ENCODE assay signal across 19 cellular contexts in genomic region chr13:98954313-98954712, GRCh38.
"Had no signal": no experiment of that assay in that cellular context is flagged by ENCODE, and none has a peak within 500 bp of the region (broad histone marks: within the 10 kb centered on the region; RNA-seq: fewer than 3 reads in every experiment).

No MANE protein-coding gene starts in this region.

- DNase-seq: activated CD4-positive, alpha-beta memory T cell treated with anti-CD3 and anti-CD28 coated beads for 36 hours; activated CD4-positive, alpha-beta T cell treated with anti-CD3 and anti-CD28 coated beads for 48 hours; activated effector memory CD4-positive, alpha-beta T cell treated with anti-CD3 and anti-CD28 coated beads, Interleukin-2, amount 50 U/mL, for 16 hours; activated naive CD4-positive, alpha-beta T cell treated with anti-CD3 and anti-CD28 coated beads, Interleukin-2, amount 10 ng/mL, durations not matched to agents 7 days and 5 days; activated T-cell treated with anti-CD3 and anti-CD28 coated beads, Interleukin-2, amount 50 U/mL, for 48 hours; amygdala; effector CD4-positive, alpha-beta T cell; foreskin keratinocyte; immature natural killer cell; lower lobe of right lung; naive thymus-derived CD4-positive, alpha-beta T cell; retina; stimulated activated CD4-positive, alpha-beta T cell treated with anti-CD3 and anti-CD28 coated beads, Interleukin-4, amount 100 ng/mL, for 1 hour; stimulated activated naive CD4-positive, alpha-beta T cell treated with Interleukin-2 at 50 U/mL for 16 hours; T1000; thyroid gland had no signal

- H3K4me3 ChIP-seq: lower lobe of right lung, thyroid gland had no signal

- H3K27ac Mint-ChIP-seq: activated CD4-positive, alpha-beta memory T cell treated with anti-CD3 and anti-CD28 coated beads for 36 hours; activated naive CD4-positive, alpha-beta T cell treated with anti-CD3 and anti-CD28 coated beads, Interleukin-2, amount 10 ng/mL, durations not matched to agents 7 days and 5 days; brain; dendritic cell treated with granulocyte-macrophage colony-stimulating factor and Interleukin-4, amounts not matched to agents 40 ng/mL and 50 ng/mL, for 4 days; immature natural killer cell had no signal

- ATAC-seq: foreskin keratinocyte; left lobe of liver; lower lobe of right lung; naive thymus-derived CD4-positive, alpha-beta T cell had no signal

- H3K27ac ChIP-seq: foreskin keratinocyte, lower lobe of right lung, thyroid gland had no signal

- H3K36me3 ChIP-seq: lower lobe of right lung, thyroid gland had no signal

- H3K9me3 Mint-ChIP-seq: activated CD4-positive, alpha-beta memory T cell treated with anti-CD3 and anti-CD28 coated beads for 36 hours; activated naive CD4-positive, alpha-beta T cell treated with anti-CD3 and anti-CD28 coated beads, Interleukin-2, amount 10 ng/mL, durations not matched to agents 7 days and 5 days; brain; dendritic cell treated with granulocyte-macrophage colony-stimulating factor and Interleukin-4, amounts not matched to agents 40 ng/mL and 50 ng/mL, for 4 days; immature natural killer cell; naive thymus-derived CD4-positive, alpha-beta T cell had no signal

- H3K9me3 ChIP-seq: lower lobe of right lung, thyroid gland had no signal

- H3K27me3 Mint-ChIP-seq: activated CD4-positive, alpha-beta memory T cell treated with anti-CD3 and anti-CD28 coated beads for 36 hours; activated naive CD4-positive, alpha-beta T cell treated with anti-CD3 and anti-CD28 coated beads, Interleukin-2, amount 10 ng/mL, durations not matched to agents 7 days and 5 days; brain; naive thymus-derived CD4-positive, alpha-beta T cell had no signal

- H3K27me3 ChIP-seq: foreskin keratinocyte, thyroid gland had no signal

- H3K4me3 Mint-ChIP-seq: activated CD4-positive, alpha-beta memory T cell treated with anti-CD3 and anti-CD28 coated beads for 36 hours; activated naive CD4-positive, alpha-beta T cell treated with anti-CD3 and anti-CD28 coated beads, Interleukin-2, amount 10 ng/mL, durations not matched to agents 7 days and 5 days; brain; dendritic cell treated with granulocyte-macrophage colony-stimulating factor and Interleukin-4, amounts not matched to agents 40 ng/mL and 50 ng/mL, for 4 days; immature natural killer cell; naive thymus-derived CD4-positive, alpha-beta T cell had no signal
